In the genomic region with DNA sequence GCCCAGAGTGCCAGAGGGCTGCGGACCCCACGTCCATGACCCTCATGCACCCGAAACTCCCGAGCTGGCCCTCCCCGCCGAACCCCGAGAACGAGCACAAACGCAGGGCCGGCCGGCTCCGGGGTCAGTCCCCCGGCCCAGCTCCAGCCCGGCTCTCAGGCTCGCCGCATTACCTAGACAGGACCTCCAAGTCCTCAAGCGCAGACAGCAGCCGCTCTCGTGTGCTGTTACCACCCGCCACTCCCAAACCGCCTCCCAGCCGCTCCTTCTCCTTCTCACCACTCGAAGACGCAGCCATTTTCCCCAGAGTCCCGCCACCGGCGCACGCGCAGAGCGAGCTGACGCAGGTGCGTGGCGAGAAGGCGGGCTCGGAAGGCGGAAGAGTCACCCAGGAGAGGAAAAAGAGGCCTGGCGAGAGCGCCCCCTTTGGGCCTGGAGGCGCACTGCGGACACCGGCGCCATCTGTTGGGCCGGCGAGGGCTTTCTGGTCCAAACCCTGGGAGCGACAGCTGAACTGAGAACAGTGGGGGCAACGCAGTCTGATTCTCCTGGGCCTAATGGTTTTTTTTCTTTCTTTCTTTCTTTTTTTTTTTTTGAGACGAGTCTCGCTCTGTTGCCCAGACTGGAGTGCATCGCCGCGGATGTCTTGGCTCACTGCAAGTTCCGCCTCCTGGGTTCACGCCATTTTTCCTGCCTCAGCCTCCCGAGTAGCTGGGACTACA, we compare ENCODE assay signal across 8 cellular contexts. TPM values are rescaled to one million over a fixed set of nuclear protein-coding genes. Genes with fewer than 3 reads are reported as not detected.
A peak's percentile ranks its signal among the peaks of the same experiment; 100 is the strongest.
DNase-seq lines count a peak whose midpoint lies in the region; ATAC-seq and TF ChIP-seq lines count a peak whose summit lies in the region.

A gene with protein sequence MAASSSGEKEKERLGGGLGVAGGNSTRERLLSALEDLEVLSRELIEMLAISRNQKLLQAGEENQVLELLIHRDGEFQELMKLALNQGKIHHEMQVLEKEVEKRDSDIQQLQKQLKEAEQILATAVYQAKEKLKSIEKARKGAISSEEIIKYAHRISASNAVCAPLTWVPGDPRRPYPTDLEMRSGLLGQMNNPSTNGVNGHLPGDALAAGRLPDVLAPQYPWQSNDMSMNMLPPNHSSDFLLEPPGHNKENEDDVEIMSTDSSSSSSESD (minus strand): TSS at position 324 of the 722 bp plus-strand sequence. CDS start 26 bp downstream, at position 298.

- TF ChIP-seq CTCF in CD14-positive monocyte (IDR thresholded peaks at IDR 0.05): peak; percentile 97

- ATAC-seq in GM19328 (IDR thresholded peaks at IDR 0.05; ENCODE audit: unreplicated experiment): peak; percentile 90
- peak; percentile 95 for ATAC-seq in HG03520 (IDR thresholded peaks at IDR 0.05; ENCODE audit: unreplicated experiment)

- POLR2A ChIA-PET in activated CD4-positive, alpha-beta T cell treated with anti-CD3 and anti-CD28 coated beads, Interleukin-2, amount 10 ng/mL, durations not matched to agents 7 days and 5 days (lab: Charles Lee): interaction anchor here (0.6 kb wide), 1 partner anchor 485 kb away, joined by 3 read pairs; no protein-coding TSS in a partner anchor

- H3K4me1 Mint-ChIP-seq in CD14-positive monocyte: peaks cover 27% of the 10 kb centered on the region
- H3K4me1 Mint-ChIP-seq in activated CD4-positive, alpha-beta T cell treated with anti-CD3 and anti-CD28 coated beads, Interleukin-2, amount 10 ng/mL, durations not matched to agents 7 days and 5 days: peaks cover 37% of the 10 kb centered on the region

- H3K36me3 Mint-ChIP-seq in CD14-positive monocyte: peaks cover 0 to 3% of the 10 kb centered on the region in 2 donors
- H3K36me3 Mint-ChIP-seq in activated CD4-positive, alpha-beta T cell treated with anti-CD3 and anti-CD28 coated beads, Interleukin-2, amount 10 ng/mL, durations not matched to agents 7 days and 5 days (ENCODE audit: low read depth): peaks cover 12% of the 10 kb centered on the region

- intact Hi-C loops in CD14-positive monocyte (cut with micrococcal nuclease): loop anchor here in 1 of 2 donors (5.0 kb wide), 1 partner anchor 58 kb away; a partner anchor contains a TSS

- H3K27me3 Mint-ChIP-seq in CD14-positive monocyte (ENCODE audit: low read depth in 3 of 3): peaks cover 1 to 6% (median 2%) of the 10 kb centered on the region in 3 donors
- H3K27me3 Mint-ChIP-seq in activated CD4-positive, alpha-beta T cell treated with anti-CD3 and anti-CD28 coated beads, Interleukin-2, amount 10 ng/mL, durations not matched to agents 7 days and 5 days: peaks cover 3% of the 10 kb centered on the region

- H3K9me3 Mint-ChIP-seq in CD14-positive monocyte: peaks cover 0 to 10% (median 8%) of the 10 kb centered on the region in 7 donors
- peaks cover 2% of the 10 kb centered on the region for H3K9me3 Mint-ChIP-seq in activated CD4-positive, alpha-beta T cell treated with anti-CD3 and anti-CD28 coated beads, Interleukin-2, amount 10 ng/mL, durations not matched to agents 7 days and 5 days

- peak within 1 kb of the TSS; percentile 89 to 99 (median 95) for H3K27ac Mint-ChIP-seq in CD14-positive monocyte
- peak within 1 kb of the TSS; percentile 93 for H3K27ac Mint-ChIP-seq in activated CD4-positive, alpha-beta T cell treated with anti-CD3 and anti-CD28 coated beads, Interleukin-2, amount 10 ng/mL, durations not matched to agents 7 days and 5 days

- DNase-seq in CD14-positive monocyte (ENCODE audit: low spot score) (peak; percentile 96), NCI-H526 treated with DMSO at 0.1 percent for 48 hours (lab: John Stamatoyannopoulos, UW) (peak; percentile 87), dedifferentiated amniotic fluid mesenchymal stem cell (ENCODE audit: extremely low spot score) (peak; percentile 93), left kidney (ENCODE audit: low read depth, low spot score) (peak; percentile 98)
- peak; percentile 97 for DNase-seq in activated CD4-positive, alpha-beta T cell treated with anti-CD3 and anti-CD28 coated beads, Interleukin-2, amount 10 ng/mL, durations not matched to agents 7 days and 5 days
- peak; percentile 98 to 99 for DNase-seq in stimulated activated CD4-positive, alpha-beta T cell treated with anti-CD3 and anti-CD28 coated beads, Interleukin-2, amount 100 ng/mL, for 24 hours

- CTCF ChIA-PET in activated CD4-positive, alpha-beta T cell treated with anti-CD3 and anti-CD28 coated beads, Interleukin-2, amount 10 ng/mL, durations not matched to agents 7 days and 5 days (lab: Charles Lee): interaction anchor here (0.6 to 2.6 kb wide), 35 partner anchors 9 to 559 kb away, joined by 3 to 34 read pairs (median 4); a partner anchor contains a TSS

- peak within 1 kb of the TSS; percentile 96 to 97 for H3K4me3 Mint-ChIP-seq in CD14-positive monocyte
- peak within 1 kb of the TSS; percentile 96 for H3K4me3 Mint-ChIP-seq in activated CD4-positive, alpha-beta T cell treated with anti-CD3 and anti-CD28 coated beads, Interleukin-2, amount 10 ng/mL, durations not matched to agents 7 days and 5 days

RNA-seq across cellular contexts. Expression of the gene that starts here (rescaled TPM):
- polyA plus RNA-seq in CD14-positive monocyte: 10 to 100 TPM; 50.8 to 53.8 TPM
- 10 to 100 TPM; 63.1 to 72.2 TPM for total RNA-seq in activated CD4-positive, alpha-beta T cell treated with anti-CD3 and anti-CD28 coated beads, Interleukin-2, amount 10 ng/mL, durations not matched to agents 7 days and 5 days

Comparison
In these comparisons a context has a peak if more than half of its experiments do, and no peak if none do; other contexts are left out.
1. Peak in every context shown above with its lines: DNase-seq and ATAC-seq.